ENCODE assay signal across 8 cellular contexts in the genomic region with DNA sequence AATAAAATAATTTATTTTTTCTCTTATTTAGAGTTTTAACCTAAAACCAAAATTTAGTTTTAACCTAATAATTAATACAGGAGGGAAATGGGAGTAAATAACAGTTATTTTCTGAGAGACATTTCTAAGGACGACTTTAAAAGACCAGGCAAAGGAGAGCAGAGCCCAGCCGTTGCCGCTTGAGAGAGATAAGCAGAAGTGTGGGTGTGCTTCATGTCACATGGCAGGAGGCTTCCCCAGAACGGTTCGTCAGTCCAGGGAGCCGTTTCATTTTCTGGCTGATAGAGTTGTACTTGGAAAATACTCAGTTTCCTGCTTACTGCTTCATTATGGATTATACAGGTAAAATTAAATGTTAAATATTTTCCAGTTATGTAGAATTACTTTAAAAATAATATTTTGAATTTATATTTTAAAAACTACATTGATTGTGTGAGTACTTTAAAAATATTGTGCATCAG.
DNase-seq lines count a peak whose midpoint lies in the region; ATAC-seq lines count a peak whose summit lies in the region.

No MANE protein-coding gene starts in this region.

- H3K36me3 Mint-ChIP-seq in activated T-cell treated with anti-CD3 and anti-CD28 coated beads, Interleukin-2, amount 50 U/mL, for 24 hours (ENCODE audit: low read depth): no peaks in the 10 kb centered on the region
- H3K36me3 Mint-ChIP-seq in dendritic cell treated with granulocyte-macrophage colony-stimulating factor and Interleukin-4, amounts not matched to agents 40 ng/mL and 50 ng/mL, for 4 days (ENCODE audit: low read depth): no peaks in the 10 kb centered on the region
- no peaks in the 10 kb centered on the region for H3K36me3 Mint-ChIP-seq in immature natural killer cell

- intact Hi-C loops in dendritic cell treated with granulocyte-macrophage colony-stimulating factor and Interleukin-4, amounts not matched to agents 40 ng/mL and 50 ng/mL, for 4 days (cut with micrococcal nuclease): no loop called here

- peak; percentile 18 for ATAC-seq in HG02884 (IDR thresholded peaks at IDR 0.05; ENCODE audit: unreplicated experiment)
- no peak for ATAC-seq in GM18909 (IDR thresholded peaks at IDR 0.05; ENCODE audit: poor library complexity, unreplicated experiment)

- H3K27ac Mint-ChIP-seq in activated T-cell treated with anti-CD3 and anti-CD28 coated beads, Interleukin-2, amount 50 U/mL, for 24 hours: no peak overlapping the region
- H3K27ac Mint-ChIP-seq in dendritic cell treated with granulocyte-macrophage colony-stimulating factor and Interleukin-4, amounts not matched to agents 40 ng/mL and 50 ng/mL, for 4 days: peak overlapping the region; percentile 63
- no peak overlapping the region for H3K27ac Mint-ChIP-seq in immature natural killer cell

- DNase-seq in activated T-cell treated with anti-CD3 and anti-CD28 coated beads for 24 hours (ENCODE audit: low read depth): peak; percentile 10
- no peak for DNase-seq in activated T-cell treated with anti-CD3 and anti-CD28 coated beads, Interleukin-2, amount 50 U/mL, for 24 hours
- peak; percentile 16 for DNase-seq in NOMO-1 treated with dmso at 0.1 percent for 144 hours (lab: John Stamatoyannopoulos, UW; ENCODE audit: unreplicated experiment)
- DNase-seq in myocyte (ENCODE audit: low read depth): peak; percentile 24
- no peak for DNase-seq in immature natural killer cell

- no peak overlapping the region for H3K4me3 Mint-ChIP-seq in activated T-cell treated with anti-CD3 and anti-CD28 coated beads, Interleukin-2, amount 50 U/mL, for 24 hours
- H3K4me3 Mint-ChIP-seq in dendritic cell treated with granulocyte-macrophage colony-stimulating factor and Interleukin-4, amounts not matched to agents 40 ng/mL and 50 ng/mL, for 4 days: peak overlapping the region; percentile 13
- no peak overlapping the region for H3K4me3 Mint-ChIP-seq in immature natural killer cell

- H3K27me3 Mint-ChIP-seq in activated T-cell treated with anti-CD3 and anti-CD28 coated beads, Interleukin-2, amount 50 U/mL, for 24 hours: peaks cover 3% of the 10 kb centered on the region
- peaks cover 6% of the 10 kb centered on the region for H3K27me3 Mint-ChIP-seq in dendritic cell treated with granulocyte-macrophage colony-stimulating factor and Interleukin-4, amounts not matched to agents 40 ng/mL and 50 ng/mL, for 4 days
- H3K27me3 Mint-ChIP-seq in immature natural killer cell (ENCODE audit: low read depth in 3 of 3): no peaks in the 10 kb centered on the region

- H3K4me1 Mint-ChIP-seq in activated T-cell treated with anti-CD3 and anti-CD28 coated beads, Interleukin-2, amount 50 U/mL, for 24 hours (ENCODE audit: low read depth): peaks cover 62% of the 10 kb centered on the region
- peaks cover 47% of the 10 kb centered on the region for H3K4me1 Mint-ChIP-seq in dendritic cell treated with granulocyte-macrophage colony-stimulating factor and Interleukin-4, amounts not matched to agents 40 ng/mL and 50 ng/mL, for 4 days (ENCODE audit: low read depth)
- peaks cover 33 to 65% of the 10 kb centered on the region in 2 donors for H3K4me1 Mint-ChIP-seq in immature natural killer cell

- H3K9me3 Mint-ChIP-seq in activated T-cell treated with anti-CD3 and anti-CD28 coated beads, Interleukin-2, amount 50 U/mL, for 24 hours: no peaks in the 10 kb centered on the region
- H3K9me3 Mint-ChIP-seq in dendritic cell treated with granulocyte-macrophage colony-stimulating factor and Interleukin-4, amounts not matched to agents 40 ng/mL and 50 ng/mL, for 4 days: no peaks in the 10 kb centered on the region
- H3K9me3 Mint-ChIP-seq in immature natural killer cell: no peaks in the 10 kb centered on the region

Comparison
In these comparisons a context has a peak if more than half of its experiments do, and no peak if none do; other contexts are left out.
1. DNase-seq: peak in activated T-cell treated with anti-CD3 and anti-CD28 coated beads for 24 hours (single experiment), NOMO-1 treated with dmso at 0.1 percent for 144 hours (single experiment) and myocyte (single experiment); none in activated T-cell treated with anti-CD3 and anti-CD28 coated beads, Interleukin-2, amount 50 U/mL, for 24 hours (single experiment) and immature natural killer cell (0 of 3).